ENCODE assay signal across 17 cellular contexts in genomic region chr13:80262051-80262695, GRCh38.
DNase-seq lines count a peak whose midpoint lies in the region; ATAC-seq lines count a peak whose summit lies in the region.
"Had no signal": no experiment of that assay in that cellular context is flagged by ENCODE, and none has a peak within 500 bp of the region (broad histone marks: within the 10 kb centered on the region; RNA-seq: fewer than 3 reads in every experiment).

No MANE protein-coding gene starts in this region.

- no peak overlapping the region for H2BK5ac ChIP-seq in mesendoderm (ENCODE audit: low read length)

- no peak overlapping the region for H2BK15ac ChIP-seq in mesendoderm (replicated peaks; ENCODE audit: low read depth)

- no peak overlapping the region for H2BK120ac ChIP-seq in mesendoderm (ENCODE audit: low read depth, low read length)

- H3K27me3 ChIP-seq in mesendoderm (ENCODE audit: insufficient read depth, low read length, poor library complexity): no peaks in the 10 kb centered on the region
- H3K27me3 ChIP-seq: SJSA1 had no signal

- no peak overlapping the region for H3K4ac ChIP-seq in mesendoderm (ENCODE audit: low read depth, low read length)

- no peak overlapping the region for H3K56ac ChIP-seq in mesendoderm (ENCODE audit: low read length)

- H3K27ac ChIP-seq in mesendoderm (ENCODE audit: low read depth, low read length): no peak overlapping the region
- H3K27ac ChIP-seq: HL-60, PC-9, SJSA1 had no signal

- no peak overlapping the region for H3K9ac ChIP-seq in mesendoderm (ENCODE audit: low read length)

- no peaks in the 10 kb centered on the region for H3K4me1 ChIP-seq in mesendoderm (ENCODE audit: control insufficient read depth, low read depth, low read length)
- H3K4me1 ChIP-seq: SJSA1 had no signal

- peak overlapping the region; percentile 24 for H3K23ac ChIP-seq in mesendoderm (ENCODE audit: low read length)

- no peak overlapping the region for H2AK5ac ChIP-seq in mesendoderm (ENCODE audit: low read length)

- no peak overlapping the region for H3K4me2 ChIP-seq in mesendoderm (ENCODE audit: low read length)
- H3K4me2 ChIP-seq: PC-9 had no signal

- no peak overlapping the region for H4K5ac ChIP-seq in mesendoderm (ENCODE audit: low read length)

- H3K79me1 ChIP-seq in mesendoderm (ENCODE audit: low read length): no peaks in the 10 kb centered on the region

- no peaks in the 10 kb centered on the region for H3K36me3 ChIP-seq in mesendoderm (ENCODE audit: control insufficient read depth, insufficient read depth, low read length)
- H3K36me3 ChIP-seq: SJSA1 had no signal

- H3K18ac ChIP-seq in mesendoderm (ENCODE audit: low read length): no peak overlapping the region

- WGBS in mesendoderm (ENCODE audit: extremely low coverage, insufficient coverage, low lambda C conversion rate): no CpG with 5 or more reads among the region's 5 CpGs

- H3K4me3 ChIP-seq in mesendoderm (ENCODE audit: low read length): no peak overlapping the region
- H3K4me3 ChIP-seq: PC-9, SJSA1 had no signal

- no peaks in the 10 kb centered on the region for H3K79me2 ChIP-seq in mesendoderm (ENCODE audit: control insufficient read depth, insufficient read depth, low read length)

- peak; percentile 4 for DNase-seq in Daoy (ENCODE audit: low read depth)
- DNase-seq in KBM-7: peak; percentile 53
- peak; percentile 40 for DNase-seq in UCSD-AML1 (lab: John Stamatoyannopoulos, UW; ENCODE audit: unreplicated experiment)
- DNase-seq in mesendoderm: peak; percentile 53
- DNase-seq in NCI-H146 treated with DMSO at 0.1 percent for 48 hours (lab: John Stamatoyannopoulos, UW; ENCODE audit: unreplicated experiment): no peak
- no peak for DNase-seq in left cardiac atrium
- no peak for DNase-seq in SKM-1 treated with dmso at 0.1 percent for 144 hours (lab: John Stamatoyannopoulos, UW; ENCODE audit: unreplicated experiment)
- DNase-seq: CD4-positive, CD25-positive, alpha-beta regulatory T cell; KG1; NCI-H1417; NCI-H1930; NCI-H2171; NCI-H446; PC-9 had no signal

- ATAC-seq in left cardiac atrium: no peak
- ATAC-seq: HCT116 had no signal

- in situ Hi-C loops in KBM-7 (cut with MboI; ENCODE audit: low pct_unique_long_range_greater_than_20kb, low sequenced_read_pairs): no loop called here

- intact Hi-C loops in left cardiac atrium (cut with DNase I): no loop called here

- no peak overlapping the region for H4K8ac ChIP-seq in mesendoderm (ENCODE audit: low read depth, low read length)

Comparison
In these comparisons a context has a peak if more than half of its experiments do, and no peak if none do; other contexts are left out.
1. DNase-seq: peak in Daoy (single experiment), KBM-7 (single experiment), UCSD-AML1 (single experiment) and mesendoderm (single experiment); none in NCI-H146 treated with DMSO at 0.1 percent for 48 hours (single experiment), left cardiac atrium (single experiment) and SKM-1 treated with dmso at 0.1 percent for 144 hours (single experiment).